ENCODE assay signal across 8 cellular contexts in genomic region chr9:107465467-107466451, GRCh38. TPM values are rescaled to one million over a fixed set of nuclear protein-coding genes. Genes with fewer than 3 reads are reported as not detected.
DNase-seq lines count a peak whose midpoint lies in the region; ATAC-seq and TF ChIP-seq lines count a peak whose summit lies in the region.

No MANE protein-coding gene starts in this region.

- no peak overlapping the region for H3K27ac ChIP-seq in Panc1 (ENCODE audit: low read length)
- H3K27ac ChIP-seq in left lung, result no peak overlapping the region

- no peaks in the 10 kb centered on the region for H3K9me3 ChIP-seq in Panc1 (ENCODE audit: control insufficient read depth, insufficient read depth, low read depth, low read length)
- H3K9me3 ChIP-seq in left lung, result no peaks in the 10 kb centered on the region

- peak; percentile 69 for DNase-seq in activated CD4-positive, alpha-beta T cell treated with anti-CD3 and anti-CD28 coated beads for 36 hours
- DNase-seq in activated CD4-positive, alpha-beta T cell treated with anti-CD3 and anti-CD28 coated beads, Interleukin-2, amount 50 U/mL, for 1 hour, result no peak
- DNase-seq in Panc1 (ENCODE audit: low read depth, low spot score) (no peak), dermis blood vessel endothelial cell (peak; percentile 65), left lung (peak; percentile 73 to 95)
- peak; percentile 59 for DNase-seq in stimulated activated naive CD8-positive, alpha-beta T cell treated with anti-CD3 and anti-CD28 coated beads, Interleukin-15, Interleukin-2, amounts not matched to agents 100 U/mL and 50 U/mL, for 24 hours
- DNase-seq in NK-92 treated with Interleukin-12 subunit alpha and Interleukin-12 subunit beta, amount 100 ng/mL, for 24 hours (lab: John Stamatoyannopoulos, UW), result no peak

- H3K9me3 Mint-ChIP-seq in activated CD4-positive, alpha-beta T cell treated with anti-CD3 and anti-CD28 coated beads for 36 hours (ENCODE audit: low read depth), result no peaks in the 10 kb centered on the region

- CTCF ChIA-PET in activated CD4-positive, alpha-beta T cell treated with anti-CD3 and anti-CD28 coated beads for 36 hours (lab: Charles Lee), result interaction anchor here (0.5 to 1.0 kb wide), 4 partner anchors 40 to 778 kb away, joined by 3 to 4 read pairs (median 3); no protein-coding TSS in a partner anchor
- CTCF ChIA-PET in Panc1 (lab: Charles Lee), result no interaction called here

- H3K36me3 ChIP-seq in Panc1 (ENCODE audit: control insufficient read depth, insufficient read depth, low read length), result no peaks in the 10 kb centered on the region
- no peaks in the 10 kb centered on the region for H3K36me3 ChIP-seq in left lung

- POLR2A ChIA-PET in activated CD4-positive, alpha-beta T cell treated with anti-CD3 and anti-CD28 coated beads for 36 hours (lab: Charles Lee), result no interaction called here
- POLR2A ChIA-PET in Panc1 (lab: Charles Lee), result no interaction called here

- H3K36me3 Mint-ChIP-seq in activated CD4-positive, alpha-beta T cell treated with anti-CD3 and anti-CD28 coated beads for 36 hours (ENCODE audit: low read depth), result no peaks in the 10 kb centered on the region

- H3K27me3 Mint-ChIP-seq in activated CD4-positive, alpha-beta T cell treated with anti-CD3 and anti-CD28 coated beads for 36 hours, result peaks cover 34% of the 10 kb centered on the region

- ATAC-seq in activated CD4-positive, alpha-beta T cell treated with anti-CD3 and anti-CD28 coated beads for 36 hours, result peak; percentile 86
- ATAC-seq in HG02759 (IDR thresholded peaks at IDR 0.05; ENCODE audit: unreplicated experiment) (peak; percentile 96), Panc1 (peak; percentile 98), left lung (peak; percentile 100)
- ATAC-seq in stimulated activated naive CD8-positive, alpha-beta T cell treated with anti-CD3 and anti-CD28 coated beads, Interleukin-15, Interleukin-2, amounts not matched to agents 100 U/mL and 50 U/mL, for 24 hours, result peak; percentile 79

- no TSS peak for BruUV-seq in Panc1 (replicated peaks; lab: Mats Ljungman, UMichigan)

- H3K27ac Mint-ChIP-seq in activated CD4-positive, alpha-beta T cell treated with anti-CD3 and anti-CD28 coated beads for 36 hours, result no peak overlapping the region

- H3K4me1 ChIP-seq in Panc1 (ENCODE audit: control insufficient read depth, insufficient read depth, low read length) (no peaks in the 10 kb centered on the region), left lung (peaks cover 0 to 15% of the 10 kb centered on the region in 2 donors)

- in situ Hi-C loops in Panc1 (cut with HindIII; ENCODE audit: low pct_unique_long_range_greater_than_20kb, low sequenced_read_pairs), result no loop called here

- H3K4me3 Mint-ChIP-seq in activated CD4-positive, alpha-beta T cell treated with anti-CD3 and anti-CD28 coated beads for 36 hours, result no peak overlapping the region

- intact Hi-C loops in activated CD4-positive, alpha-beta T cell treated with anti-CD3 and anti-CD28 coated beads for 36 hours (cut with DNase I, micrococcal nuclease), result loop anchor here (1.0 to 10.0 kb wide), 4 partner anchors 809 to 1297 kb away; no protein-coding TSS in a partner anchor
- intact Hi-C loops in Panc1 (cut with micrococcal nuclease; ENCODE audit: unreplicated experiment), result no loop called here
- intact Hi-C loops in left lung (cut with DNase I), result no loop called here

- peaks cover 3% of the 10 kb centered on the region for H3K4me1 Mint-ChIP-seq in activated CD4-positive, alpha-beta T cell treated with anti-CD3 and anti-CD28 coated beads for 36 hours

- H3K27me3 ChIP-seq in Panc1 (ENCODE audit: control insufficient read depth, insufficient read depth, low read length) (peaks cover 2% of the 10 kb centered on the region; the same call in 1 of the 2 replicates), left lung (peaks cover 0 to 43% of the 10 kb centered on the region in 2 donors)

- H3K4me3 ChIP-seq in Panc1 (ENCODE audit: low read depth in 2 of 2, low read length in 2 of 2) (peak overlapping the region; percentile 45 to 66), left lung (peak overlapping the region; percentile 46 to 50)

- TF ChIP-seq CTCF in Panc1 (IDR thresholded peaks at IDR 0.05) (peak; percentile 85), left lung (IDR thresholded peaks at IDR 0.05) (peak; percentile 93)

RNA-seq across cellular contexts. Expression of gene KLF4, which starts 23.8 kb away (rescaled TPM):
- 1 to 10 TPM in 1 of 2 experiments, under 1 TPM in 1; 0.88 to 1.2 TPM for total RNA-seq in activated CD4-positive, alpha-beta T cell treated with anti-CD3 and anti-CD28 coated beads for 36 hours
- 5.2 TPM for total RNA-seq in Panc1 (2021; ENCODE audit: unreplicated experiment)
- polyA plus RNA-seq in Panc1 (2012; ENCODE audit: insufficient read length), result 2.9 TPM
- total RNA-seq in dermis blood vessel endothelial cell, result 0.98 and 4.6 TPM in 2 replicates
- total RNA-seq in left lung, result 10 to 100 TPM; 45.9 to 62.2 TPM

Comparison
In these comparisons a context has a peak if more than half of its experiments do, and no peak if none do; other contexts are left out.
1. DNase-seq: peak in activated CD4-positive, alpha-beta T cell treated with anti-CD3 and anti-CD28 coated beads for 36 hours (single experiment), dermis blood vessel endothelial cell (single experiment), left lung (2 of 2) and stimulated activated naive CD8-positive, alpha-beta T cell treated with anti-CD3 and anti-CD28 coated beads, Interleukin-15, Interleukin-2, amounts not matched to agents 100 U/mL and 50 U/mL, for 24 hours (single experiment); none in activated CD4-positive, alpha-beta T cell treated with anti-CD3 and anti-CD28 coated beads, Interleukin-2, amount 50 U/mL, for 1 hour (single experiment), Panc1 (single experiment) and NK-92 treated with Interleukin-12 subunit alpha and Interleukin-12 subunit beta, amount 100 ng/mL, for 24 hours (single experiment).
2. intact Hi-C loops: an anchor here in activated CD4-positive, alpha-beta T cell treated with anti-CD3 and anti-CD28 coated beads for 36 hours (1.0 to 10.0 kb wide); none called in Panc1 and left lung.
3. Peak in every context shown above with its lines, with median percentiles within 50 percentile points of each other: ATAC-seq.